8 cellular contexts compared by ENCODE assay signal in the genomic region with DNA sequence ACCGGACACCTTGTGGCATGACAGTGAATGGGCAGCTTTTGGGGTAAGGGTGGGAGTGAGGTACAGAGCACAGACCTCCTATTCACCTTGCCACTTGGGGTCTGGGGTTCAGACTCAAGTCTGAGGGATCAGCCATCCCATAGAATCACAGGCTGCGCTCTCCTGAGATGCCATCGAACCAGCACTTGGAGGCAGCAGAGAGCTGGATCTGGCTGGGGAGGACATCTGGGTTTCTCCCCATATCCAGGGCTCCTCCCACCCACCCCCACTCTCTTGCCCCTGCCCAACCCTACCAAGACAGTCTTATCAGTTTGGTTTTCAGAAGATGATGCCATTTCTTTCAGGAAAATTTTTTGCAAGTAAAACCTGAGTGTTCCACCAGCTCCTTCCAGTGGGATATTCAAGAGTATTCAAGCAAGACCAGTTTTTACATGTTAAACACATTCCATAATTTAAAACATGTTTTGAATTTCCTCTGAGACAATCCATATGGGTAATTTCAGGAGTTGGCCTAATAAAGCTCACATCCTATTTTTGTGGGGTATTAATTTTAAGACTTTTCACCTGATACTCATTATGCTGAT. TPM values are rescaled to one million over a fixed set of nuclear protein-coding genes. Genes with fewer than 3 reads are reported as not detected.
DNase-seq lines count a peak whose midpoint lies in the region; ATAC-seq and TF ChIP-seq lines count a peak whose summit lies in the region.

No MANE protein-coding gene starts in this region.

- TF ChIP-seq CTCF in AG09319 (IDR thresholded peaks at IDR 0.05; ENCODE audit: low read depth, low read length) (peak; percentile 85), GM12872 (IDR thresholded peaks at IDR 0.05; ENCODE audit: insufficient read depth, low read depth, low read length) (peak; percentile 73), gastroesophageal sphincter (IDR thresholded peaks at IDR 0.05) (peak in 3 of 4 experiments; percentile 54 to 82 (median 64))

- no peak overlapping the region for H2AK5ac ChIP-seq in trophoblast cell (ENCODE audit: low read length)

- H3K9me3 Mint-ChIP-seq in activated T-cell treated with anti-CD3 and anti-CD28 coated beads, Interleukin-2, amount 50 U/mL, for 72 hours, result no peaks in the 10 kb centered on the region

- H3K79me1 ChIP-seq in trophoblast cell (ENCODE audit: low read length), result no peaks in the 10 kb centered on the region

- no peak overlapping the region for H3K27ac Mint-ChIP-seq in activated T-cell treated with anti-CD3 and anti-CD28 coated beads, Interleukin-2, amount 50 U/mL, for 72 hours

- no peak overlapping the region for H2BK12ac ChIP-seq in trophoblast cell (ENCODE audit: low read length)

- no peak overlapping the region for H3K18ac ChIP-seq in trophoblast cell (ENCODE audit: low read length)

- H4K8ac ChIP-seq in trophoblast cell (ENCODE audit: low read depth, low read length), result no peak overlapping the region

- H3K4me1 ChIP-seq in gastroesophageal sphincter (no peaks in the 10 kb centered on the region), trophoblast cell (ENCODE audit: control insufficient read depth in 1 of 2, insufficient read depth in 2 of 2, low read length in 2 of 2) (peaks cover 1 to 3% of the 10 kb centered on the region in 2 experiments)

- DNase-seq in AG09319 (ENCODE audit: extremely low read depth, low read depth), result peak; percentile 22
- DNase-seq in NCI-H2196 (lab: John Stamatoyannopoulos, UW; ENCODE audit: unreplicated experiment), result peak; percentile 53
- DNase-seq in activated T-cell treated with anti-CD3 and anti-CD28 coated beads, Interleukin-2, amount 50 U/mL, for 72 hours, result peak; percentile 48 to 51
- peak; percentile 62 to 79 for DNase-seq in trophoblast cell
- DNase-seq in central memory CD4-positive, alpha-beta T cell, result no peak

- ATAC-seq in activated T-cell treated with anti-CD3 and anti-CD28 coated beads, Interleukin-2, amount 50 U/mL, for 72 hours (replicated peaks in 1 of 2), result peak; percentile 80 to 83
- ATAC-seq in gastroesophageal sphincter (peak; percentile 65), GM18909 (IDR thresholded peaks at IDR 0.05; ENCODE audit: poor library complexity, unreplicated experiment) (no peak)

- no peak for TF ChIP-seq POLR2A in gastroesophageal sphincter (IDR thresholded peaks at IDR 0.05)

- H2AFZ ChIP-seq in trophoblast cell (ENCODE audit: insufficient read depth, low read length, poor library complexity), result no peak overlapping the region

- H3K27me3 ChIP-seq in gastroesophageal sphincter (no peaks in the 10 kb centered on the region), trophoblast cell (ENCODE audit: insufficient read depth, low read length) (no peaks in the 10 kb centered on the region)

- H3K9ac ChIP-seq in trophoblast cell (ENCODE audit: low read length), result no peak overlapping the region

- no peak overlapping the region for H2BK5ac ChIP-seq in trophoblast cell (ENCODE audit: low read depth, low read length, poor library complexity)

- no peak overlapping the region for H2BK120ac ChIP-seq in trophoblast cell (ENCODE audit: insufficient read depth, low read length, poor library complexity)

- no peak overlapping the region for H3K14ac ChIP-seq in trophoblast cell (ENCODE audit: low read length)

- H3K9me3 ChIP-seq in gastroesophageal sphincter, result no peaks in the 10 kb centered on the region
- H3K9me3 ChIP-seq in trophoblast cell (ENCODE audit: insufficient read depth, low read depth, low read length), result peaks cover 1% of the 10 kb centered on the region

- H4K12ac ChIP-seq in trophoblast cell (ENCODE audit: low read depth, low read length), result no peak overlapping the region

- H3K4me3 ChIP-seq in gastroesophageal sphincter (no peak overlapping the region), trophoblast cell (ENCODE audit: low read depth, low read length) (no peak overlapping the region)

- 13 to 20% methylated on average over 1 to 2 of the region's 3 CpGs for WGBS in gastroesophageal sphincter (ENCODE audit: low coverage in 1 of 2), 2 donors
- WGBS in trophoblast cell (ENCODE audit: extremely low coverage, insufficient coverage, insufficient read length), result no CpG with 5 or more reads among the region's 3 CpGs

- no peak overlapping the region for H3K4me3 Mint-ChIP-seq in activated T-cell treated with anti-CD3 and anti-CD28 coated beads, Interleukin-2, amount 50 U/mL, for 72 hours

- no peak for TF ChIP-seq EP300 in gastroesophageal sphincter (IDR thresholded peaks at IDR 0.05)

- H3K36me3 ChIP-seq in gastroesophageal sphincter (no peaks in the 10 kb centered on the region), trophoblast cell (ENCODE audit: control insufficient read depth in 1 of 2, insufficient read depth in 2 of 2, low read length in 2 of 2) (no peaks in the 10 kb centered on the region)

- H3K4me2 ChIP-seq in trophoblast cell (ENCODE audit: low read length), result no peak overlapping the region

- no peaks in the 10 kb centered on the region for H3K27me3 Mint-ChIP-seq in activated T-cell treated with anti-CD3 and anti-CD28 coated beads, Interleukin-2, amount 50 U/mL, for 72 hours (ENCODE audit: low read depth)

- no peaks in the 10 kb centered on the region for H3K36me3 Mint-ChIP-seq in activated T-cell treated with anti-CD3 and anti-CD28 coated beads, Interleukin-2, amount 50 U/mL, for 72 hours (ENCODE audit: insufficient read depth in 2 of 2)

- no peak overlapping the region for H4K91ac ChIP-seq in trophoblast cell (ENCODE audit: low read depth, low read length)

- H3K4ac ChIP-seq in trophoblast cell (ENCODE audit: low read depth, low read length), result no peak overlapping the region

- H3K27ac ChIP-seq in gastroesophageal sphincter (no peak overlapping the region), trophoblast cell (ENCODE audit: low read depth, low read length) (no peak overlapping the region)

- no peaks in the 10 kb centered on the region for H3K79me2 ChIP-seq in trophoblast cell (ENCODE audit: control insufficient read depth, insufficient read depth, low read length, poor library complexity)

- no peak overlapping the region for H3K23ac ChIP-seq in trophoblast cell (ENCODE audit: low read length)

- H3K4me1 Mint-ChIP-seq in activated T-cell treated with anti-CD3 and anti-CD28 coated beads, Interleukin-2, amount 50 U/mL, for 72 hours (ENCODE audit: low read depth), result peaks cover under 1% of the 10 kb centered on the region

RNA-seq across cellular contexts. Expression of gene TEX44, which starts 29.2 kb away (rescaled TPM):
- not detected for total RNA-seq in activated T-cell treated with anti-CD3 and anti-CD28 coated beads, Interleukin-2, amount 50 U/mL, for 72 hours
- total RNA-seq in gastroesophageal sphincter, result not detected
- not detected in 2 replicates for polyA plus RNA-seq in trophoblast cell (2013)

RNA-seq across cellular contexts. Expression of gene NMUR1, which starts 33.2 kb away (rescaled TPM):
- under 1 TPM in 1 of 2 donors, not detected in 1; 0.21 TPM for total RNA-seq in activated T-cell treated with anti-CD3 and anti-CD28 coated beads, Interleukin-2, amount 50 U/mL, for 72 hours
- 1 to 10 TPM; 2.2 to 7.0 (median 4.7) TPM for total RNA-seq in gastroesophageal sphincter
- polyA plus RNA-seq in trophoblast cell (2013), result 0.03 TPM in 1 of 2 replicates, not detected in the other
